ENCODE assay signal across 1 cellular context in genomic region chr5:110224050-110224449, GRCh38.
TF ChIP-seq lines count a peak whose summit lies in the region.

No MANE protein-coding gene starts in this region.

TF ChIP-seq in HepG2, 621 proteins besides CTCF, POLR2A, EP300 and RAD21 (continued from another document):
- no peak for TF ChIP-seq ZNF574 (CRISPR knock-in tag; IDR thresholded peaks at IDR 0.05)
- TF ChIP-seq NCOA2 (CRISPR knock-in tag; IDR thresholded peaks at IDR 0.05): peak; percentile 64
- TF ChIP-seq NFIC (IDR thresholded peaks at IDR 0.05; ENCODE audit: low read length): peak; percentile 71; the same call in 1 of the 2 replicates
- 0 out of 2 replicates have a peak, but pooled peaks have one; percentile 13 for TF ChIP-seq MIXL1 (CRISPR knock-in tag; IDR thresholded peaks at IDR 0.05)
- no peak for TF ChIP-seq NFYB (CRISPR knock-in tag; IDR thresholded peaks at IDR 0.05)
- TF ChIP-seq ATF1 (CRISPR knock-in tag; IDR thresholded peaks at IDR 0.05): no peak
- no peak for TF ChIP-seq CHCHD3 (CRISPR knock-in tag; IDR thresholded peaks at IDR 0.05)
- 0 out of 2 replicates have a peak, but pooled peaks have one; percentile 31 for TF ChIP-seq SMAD3 (CRISPR knock-in tag; IDR thresholded peaks at IDR 0.05)
- no peak for TF ChIP-seq DRAP1 (CRISPR knock-in tag; IDR thresholded peaks at IDR 0.05)
- TF ChIP-seq ZNF496 (CRISPR knock-in tag; IDR thresholded peaks at IDR 0.05; ENCODE audit: insufficient replicate concordance): no peak
- TF ChIP-seq ZNF746 (CRISPR knock-in tag; IDR thresholded peaks at IDR 0.05): no peak
- peak; percentile 42; the same call in 1 of the 2 replicates for TF ChIP-seq FOXJ3 (CRISPR knock-in tag; IDR thresholded peaks at IDR 0.05; ENCODE audit: borderline replicate concordance)
- peak; percentile 49 for TF ChIP-seq PAXIP1 (CRISPR knock-in tag; conservative IDR thresholded peaks at IDR 0.05)
- TF ChIP-seq XBP1 (CRISPR knock-in tag; IDR thresholded peaks at IDR 0.05): no peak
- peak; percentile 16; the same call in 1 of the 2 replicates for TF ChIP-seq TCF7L2 (IDR thresholded peaks at IDR 0.05; ENCODE audit: low read depth, low read length)
- TF ChIP-seq AGO2 (optimal IDR thresholded peaks at IDR 0.05; ENCODE audit: low read depth, low read length): no peak
- TF ChIP-seq BCL6 (CRISPR knock-in tag; IDR thresholded peaks at IDR 0.05): peak; percentile 89
- no peak for TF ChIP-seq ZNF451 (CRISPR knock-in tag; IDR thresholded peaks at IDR 0.05)
- TF ChIP-seq AHDC1 (CRISPR knock-in tag; IDR thresholded peaks at IDR 0.05; ENCODE audit: borderline replicate concordance): peak; percentile 62; the same call in 1 of the 2 replicates
- TF ChIP-seq SMARCC2 (IDR thresholded peaks at IDR 0.05): no peak
- TF ChIP-seq TCF7 (IDR thresholded peaks at IDR 0.05; ENCODE audit: low read depth): peak; percentile 55; the same call in 1 of the 2 replicates
- TF ChIP-seq ZNF362 (CRISPR knock-in tag; IDR thresholded peaks at IDR 0.05; ENCODE audit: borderline replicate concordance): peak; percentile 52; the same call in 1 of the 2 replicates
- no peak for TF ChIP-seq ZNF296 (CRISPR knock-in tag; conservative IDR thresholded peaks at IDR 0.05)
- no peak for TF ChIP-seq SOX13 (IDR thresholded peaks at IDR 0.05)
- peak in 1 of 2 experiments; percentile 83; a peak in 2 of 4 replicates for TF ChIP-seq SOX13 (CRISPR knock-in tag; conservative IDR thresholded peaks at IDR 0.05 in 1 of 2, IDR thresholded peaks at IDR 0.05 in 1 of 2)
- TF ChIP-seq ONECUT2 (CRISPR knock-in tag; IDR thresholded peaks at IDR 0.05): peak; percentile 89
- TF ChIP-seq JARID2 (CRISPR knock-in tag; IDR thresholded peaks at IDR 0.05; ENCODE audit: insufficient replicate concordance): no peak
- no peak for TF ChIP-seq TARDBP (CRISPR knock-in tag; IDR thresholded peaks at IDR 0.05)
- TF ChIP-seq, protein P1, sequence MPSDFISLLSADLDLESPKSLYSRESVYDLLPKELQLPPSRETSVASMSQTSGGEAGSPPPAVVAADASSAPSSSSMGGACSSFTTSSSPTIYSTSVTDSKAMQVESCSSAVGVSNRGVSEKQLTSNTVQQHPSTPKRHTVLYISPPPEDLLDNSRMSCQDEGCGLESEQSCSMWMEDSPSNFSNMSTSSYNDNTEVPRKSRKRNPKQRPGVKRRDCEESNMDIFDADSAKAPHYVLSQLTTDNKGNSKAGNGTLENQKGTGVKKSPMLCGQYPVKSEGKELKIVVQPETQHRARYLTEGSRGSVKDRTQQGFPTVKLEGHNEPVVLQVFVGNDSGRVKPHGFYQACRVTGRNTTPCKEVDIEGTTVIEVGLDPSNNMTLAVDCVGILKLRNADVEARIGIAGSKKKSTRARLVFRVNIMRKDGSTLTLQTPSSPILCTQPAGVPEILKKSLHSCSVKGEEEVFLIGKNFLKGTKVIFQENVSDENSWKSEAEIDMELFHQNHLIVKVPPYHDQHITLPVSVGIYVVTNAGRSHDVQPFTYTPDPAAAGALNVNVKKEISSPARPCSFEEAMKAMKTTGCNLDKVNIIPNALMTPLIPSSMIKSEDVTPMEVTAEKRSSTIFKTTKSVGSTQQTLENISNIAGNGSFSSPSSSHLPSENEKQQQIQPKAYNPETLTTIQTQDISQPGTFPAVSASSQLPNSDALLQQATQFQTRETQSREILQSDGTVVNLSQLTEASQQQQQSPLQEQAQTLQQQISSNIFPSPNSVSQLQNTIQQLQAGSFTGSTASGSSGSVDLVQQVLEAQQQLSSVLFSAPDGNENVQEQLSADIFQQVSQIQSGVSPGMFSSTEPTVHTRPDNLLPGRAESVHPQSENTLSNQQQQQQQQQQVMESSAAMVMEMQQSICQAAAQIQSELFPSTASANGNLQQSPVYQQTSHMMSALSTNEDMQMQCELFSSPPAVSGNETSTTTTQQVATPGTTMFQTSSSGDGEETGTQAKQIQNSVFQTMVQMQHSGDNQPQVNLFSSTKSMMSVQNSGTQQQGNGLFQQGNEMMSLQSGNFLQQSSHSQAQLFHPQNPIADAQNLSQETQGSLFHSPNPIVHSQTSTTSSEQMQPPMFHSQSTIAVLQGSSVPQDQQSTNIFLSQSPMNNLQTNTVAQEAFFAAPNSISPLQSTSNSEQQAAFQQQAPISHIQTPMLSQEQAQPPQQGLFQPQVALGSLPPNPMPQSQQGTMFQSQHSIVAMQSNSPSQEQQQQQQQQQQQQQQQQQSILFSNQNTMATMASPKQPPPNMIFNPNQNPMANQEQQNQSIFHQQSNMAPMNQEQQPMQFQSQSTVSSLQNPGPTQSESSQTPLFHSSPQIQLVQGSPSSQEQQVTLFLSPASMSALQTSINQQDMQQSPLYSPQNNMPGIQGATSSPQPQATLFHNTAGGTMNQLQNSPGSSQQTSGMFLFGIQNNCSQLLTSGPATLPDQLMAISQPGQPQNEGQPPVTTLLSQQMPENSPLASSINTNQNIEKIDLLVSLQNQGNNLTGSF (CRISPR knock-in tag; IDR thresholded peaks at IDR 0.05): no peak
- TF ChIP-seq ZNF629 (CRISPR knock-in tag; conservative IDR thresholded peaks at IDR 0.05): no peak
- TF ChIP-seq GATAD2A (CRISPR knock-in tag; IDR thresholded peaks at IDR 0.05): peak; percentile 42; the same call in 1 of the 2 replicates
- peak; percentile 53; the same call in 1 of the 2 replicates for TF ChIP-seq SOX5 (CRISPR knock-in tag; IDR thresholded peaks at IDR 0.05; ENCODE audit: borderline replicate concordance)
